In genomic region chr3:150970665-150971327, GRCh38 we compare ENCODE assay signal across 1 cellular context.
TF ChIP-seq lines count a peak whose summit lies in the region.

No MANE protein-coding gene starts in this region.

TF ChIP-seq in SK-N-SH, 30 proteins besides CTCF, POLR2A, EP300 and RAD21 (continued from another document):
- no peak for TF ChIP-seq REST (IDR thresholded peaks at IDR 0.05; ENCODE audit: low read depth, low read length)
- TF ChIP-seq FOXM1 (IDR thresholded peaks at IDR 0.05; ENCODE audit: low read depth), result no peak
- TF ChIP-seq TCF12 (IDR thresholded peaks at IDR 0.05), result peak; percentile 29
- TF ChIP-seq SMC3 (IDR thresholded peaks at IDR 0.05; ENCODE audit: low read depth, low read length), result no peak
- TF ChIP-seq MEF2A (IDR thresholded peaks at IDR 0.05; ENCODE audit: borderline replicate concordance, low read depth), result no peak
- TF ChIP-seq RFX5 (IDR thresholded peaks at IDR 0.05; ENCODE audit: low read length), result no peak
- TF ChIP-seq FOSL2 (IDR thresholded peaks at IDR 0.05; ENCODE audit: borderline replicate concordance, low read depth), result peak; percentile 74; the same call in 1 of the 2 replicates
- peak; percentile 74 for TF ChIP-seq JUND (IDR thresholded peaks at IDR 0.05)
- TF ChIP-seq RXRA (IDR thresholded peaks at IDR 0.05; ENCODE audit: borderline replicate concordance, low read depth), result no peak
- no peak for TF ChIP-seq MAX (IDR thresholded peaks at IDR 0.05; ENCODE audit: low read depth)
- TF ChIP-seq RCOR1 (IDR thresholded peaks at IDR 0.05; ENCODE audit: low read length), result no peak
- TF ChIP-seq ZBTB33 (IDR thresholded peaks at IDR 0.05; ENCODE audit: borderline replicate concordance, low read depth), result no peak
- no peak for TF ChIP-seq YY1 (IDR thresholded peaks at IDR 0.05; ENCODE audit: low read depth)
- no peak for TF ChIP-seq PBX3 (IDR thresholded peaks at IDR 0.05)
- TF ChIP-seq GATA2 (CRISPR knock-in tag; IDR thresholded peaks at IDR 0.05), result no peak
- TF ChIP-seq NFIC (IDR thresholded peaks at IDR 0.05; ENCODE audit: borderline replicate concordance), result no peak
- no peak for TF ChIP-seq EZH2phosphoT487 (IDR thresholded peaks at IDR 0.05; ENCODE audit: borderline replicate concordance, low read depth)
- TF ChIP-seq SIN3A (IDR thresholded peaks at IDR 0.05; ENCODE audit: borderline replicate concordance, low read depth, low read length), result no peak
- TF ChIP-seq POLR2AphosphoS5 (IDR thresholded peaks at IDR 0.05; ENCODE audit: low read depth, low read length), result no peak
- TF ChIP-seq ELF1 (IDR thresholded peaks at IDR 0.05), result no peak
- no peak for TF ChIP-seq GABPA (IDR thresholded peaks at IDR 0.05; ENCODE audit: low read depth)
- TF ChIP-seq CHD2 (IDR thresholded peaks at IDR 0.05; ENCODE audit: low read length, partially characterized antibody), result no peak
- TF ChIP-seq USF2 (IDR thresholded peaks at IDR 0.05; ENCODE audit: borderline replicate concordance, low read depth, low read length), result no peak
- peak; percentile 32; the same call in 1 of the 2 replicates for TF ChIP-seq USF1 (IDR thresholded peaks at IDR 0.05; ENCODE audit: borderline replicate concordance, low read depth)
- TF ChIP-seq TEAD4 (IDR thresholded peaks at IDR 0.05; ENCODE audit: borderline replicate concordance, insufficient read depth), result no peak
- no peak for TF ChIP-seq NRF1 (IDR thresholded peaks at IDR 0.05; ENCODE audit: low read depth, low read length)
- no peak for TF ChIP-seq MXI1 (IDR thresholded peaks at IDR 0.05; ENCODE audit: low read depth, low read length)
